Comparison of ENCODE assay signal across 9 cellular contexts in the genomic region with DNA sequence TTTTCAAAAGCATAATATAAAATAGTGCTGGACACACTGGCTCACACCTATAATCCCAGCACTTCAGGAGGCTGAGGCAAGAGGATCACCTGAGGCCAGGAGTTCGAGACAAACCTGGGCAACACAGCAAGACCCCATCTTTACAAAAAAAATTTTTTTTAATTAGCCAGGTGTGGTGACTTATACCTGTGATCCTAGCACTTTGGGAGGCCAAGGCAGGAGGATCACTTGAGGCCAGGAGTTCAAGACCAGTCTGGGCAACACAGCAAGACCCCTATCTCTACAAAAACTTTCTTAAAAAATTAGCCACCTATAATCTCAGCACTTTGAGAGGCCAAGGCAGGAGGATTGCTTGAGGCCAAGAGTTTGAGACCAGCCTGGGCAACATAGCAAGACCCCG. TPM values are rescaled to one million over a fixed set of nuclear protein-coding genes. Genes with fewer than 3 reads are reported as not detected.
"Had no signal": no experiment of that assay in that cellular context is flagged by ENCODE, and none has a peak within 500 bp of the region (broad histone marks: within the 10 kb centered on the region; RNA-seq: fewer than 3 reads in every experiment).

No MANE protein-coding gene starts in this region.

RNA-seq across cellular contexts. Expression of a gene that starts 27.3 kb away (rescaled TPM):
- total RNA-seq: left ventricle myocardium inferior; left ventricle myocardium superior; liver; lung microvascular endothelial cell; mammary epithelial cell; myocyte; naive thymus-derived CD4-positive, alpha-beta T cell had no signal
- polyA plus RNA-seq: immature natural killer cell; keratinocyte; liver; mammary epithelial cell; naive thymus-derived CD4-positive, alpha-beta T cell had no signal
